ENCODE assay signal across 26 cellular contexts in the genomic region with DNA sequence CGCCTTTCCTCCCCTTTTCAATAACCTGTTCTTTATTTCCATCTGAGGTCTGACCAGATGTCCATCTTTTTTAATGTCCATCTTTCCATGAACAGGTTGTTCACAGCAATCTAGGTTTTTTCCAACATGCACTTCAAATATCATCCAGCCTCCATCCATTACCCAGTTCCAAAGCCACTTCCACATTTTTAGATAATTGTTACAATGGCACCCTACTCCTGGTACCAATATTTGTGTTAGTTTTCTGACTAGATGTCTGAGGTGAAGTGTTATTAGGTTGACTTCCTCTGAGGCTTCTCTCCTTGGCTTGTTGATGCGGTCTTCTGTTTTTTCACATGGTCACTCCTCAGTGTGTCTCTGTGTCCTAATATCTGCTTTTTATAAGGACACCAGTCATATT.
"Had no signal": no experiment of that assay in that cellular context is flagged by ENCODE, and none has a peak within 500 bp of the region (broad histone marks: within the 10 kb centered on the region; RNA-seq: fewer than 3 reads in every experiment).

No MANE protein-coding gene starts in this region.

- FAIRE-seq: urothelium cell line had no signal

- H3K27me3 ChIP-seq: stomach, suprapubic skin, testis, thyroid gland, tibial artery, tibial nerve, transverse colon, upper lobe of left lung, upper lobe of right lung, uterus, vagina had no signal

- H3K36me3 ChIP-seq: thoracic aorta, thyroid gland, transverse colon, upper lobe of right lung, uterus had no signal

- ATAC-seq: stimulated activated effector memory CD8-positive, alpha-beta T cell treated with anti-CD3 and anti-CD28 coated beads, Interleukin-12 subunit alpha, Interleukin-12 subunit beta, amount 100 ng/mL, for 72 hours; stimulated activated memory B cell treated with anti-CD40 and anti-IgM and Interleukin-4, amounts not matched to agents 10 μg/mL and 1 μg/mL and 100 μg/mL, for 72 hours; stimulated activated naive B cell treated with anti-CD40 and anti-IgM and Interleukin-4, amounts not matched to agents 10 μg/mL and 1 μg/mL and 100 μg/mL, for 72 hours; stimulated activated naive CD8-positive, alpha-beta T cell treated with anti-CD3 and anti-CD28 coated beads, Interleukin-15, amount 100 ng/mL, for 72 hours; stimulated activated naive CD8-positive, alpha-beta T cell treated with anti-CD3 and anti-CD28 coated beads, Interleukin-15, Interleukin-2, amounts not matched to agents 100 U/mL and 50 U/mL, for 24 hours; upper lobe of right lung had no signal

- H3K9me3 ChIP-seq: testis, thyroid gland had no signal

- H3K27ac ChIP-seq: stomach, suprapubic skin, testis, thoracic aorta, thyroid gland, tibial artery, tibial nerve, transverse colon, upper lobe of left lung, upper lobe of right lung, uterus, vagina had no signal

- DNase-seq: stimulated activated CD4-positive, alpha-beta T cell treated with anti-CD3 and anti-CD28 coated beads, Interleukin-2, amount 100 ng/mL, for 48 hours; stimulated activated CD4-positive, alpha-beta T cell treated with anti-CD3 and anti-CD28 coated beads, Interleukin-4, amount 100 ng/mL, for 1 hour; stimulated activated CD4-positive, alpha-beta T cell treated with anti-CD3 and anti-CD28 coated beads, Interleukin-4, amount 100 ng/mL, for 24 hours; stimulated activated CD4-positive, alpha-beta T cell treated with anti-CD3 and anti-CD28 coated beads, Interleukin-4, amount 100 ng/mL, for 4 hours; stimulated activated CD8-positive, alpha-beta memory T cell treated with anti-CD3 and anti-CD28 coated beads, Interleukin-4, amount 100 ng/mL, for 48 hours; stimulated activated naive B cell treated with anti-CD40 and anti-IgM and Interleukin-4, amounts not matched to agents 10 μg/mL and 1 μg/mL and 100 μg/mL, for 72 hours; stimulated activated naive CD4-positive, alpha-beta T cell; stimulated activated naive CD4-positive, alpha-beta T cell treated with Interleukin-2 at 50 U/mL for 16 hours; stimulated activated naive CD8-positive, alpha-beta T cell treated with anti-CD3 and anti-CD28 coated beads, Interleukin-15, amount 100 ng/mL, for 72 hours; stimulated activated naive CD8-positive, alpha-beta T cell treated with anti-CD3 and anti-CD28 coated beads, Interleukin-15, Interleukin-2, amounts not matched to agents 100 U/mL and 50 U/mL, for 24 hours; stomach; testis; tibial artery; transverse colon; trophoblast cell; upper lobe of left lung; upper lobe of right lung; uterus had no signal

- H3K4me1 ChIP-seq: stomach, suprapubic skin, testis, thyroid gland, tibial artery, tibial nerve, transverse colon, upper lobe of left lung, upper lobe of right lung, uterus, vagina had no signal

- H3K4me3 ChIP-seq: stomach, suprapubic skin, testis, thoracic aorta, thyroid gland, tibial artery, tibial nerve, transverse colon, upper lobe of left lung, upper lobe of right lung, uterus, vagina had no signal
